ENCODE assay signal across 23 cellular contexts in the genomic region with DNA sequence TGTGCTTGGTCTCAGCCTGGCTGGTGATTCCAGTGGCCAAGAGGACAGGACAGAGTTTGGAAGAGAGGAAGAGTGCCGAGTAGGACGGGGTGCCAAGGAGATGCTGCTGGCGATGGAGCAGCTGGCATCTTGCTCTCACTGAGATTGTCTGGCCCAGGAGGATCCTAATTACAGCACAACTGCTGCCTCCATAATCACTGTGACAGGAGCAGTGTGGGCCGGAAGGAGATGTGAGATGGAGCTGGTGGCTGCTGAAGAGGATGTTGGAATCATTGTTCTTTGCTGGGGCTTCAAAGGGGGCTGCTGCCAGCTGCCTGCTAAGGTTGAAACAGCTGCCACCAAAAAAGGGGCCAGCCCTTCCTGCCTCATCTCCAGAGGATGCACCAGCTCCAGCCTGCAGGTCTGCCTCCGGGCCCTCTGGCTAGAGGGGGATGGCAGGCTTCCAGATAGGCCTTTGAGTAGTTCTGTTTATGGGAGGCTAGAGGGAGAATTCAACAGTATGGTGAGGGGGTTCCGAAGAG.
DNase-seq lines count a peak whose midpoint lies in the region; TF ChIP-seq lines count a peak whose summit lies in the region.
"Had no signal": no experiment of that assay in that cellular context is flagged by ENCODE, and none has a peak within 500 bp of the region (broad histone marks: within the 10 kb centered on the region; RNA-seq: fewer than 3 reads in every experiment).

No MANE protein-coding gene starts in this region.

- H3K14ac ChIP-seq in neuronal stem cell (ENCODE audit: low read length), result no peak overlapping the region

- no peak for TF ChIP-seq CTCF in BE2C (IDR thresholded peaks at IDR 0.05; ENCODE audit: low read depth, low read length)

- peak overlapping the region; percentile 63 for H3K18ac ChIP-seq in neuronal stem cell (ENCODE audit: low read length)

- H3K4me1 ChIP-seq in neuronal stem cell (ENCODE audit: control insufficient read depth in 2 of 2, insufficient read depth in 1 of 2, low read depth in 1 of 2, low read length in 2 of 2) (no peaks in the 10 kb centered on the region), BE2C (no peaks in the 10 kb centered on the region)
- H3K4me1 ChIP-seq: neural progenitor cell, prostate gland, suprapubic skin, upper lobe of right lung had no signal

- no peak overlapping the region for H2BK5ac ChIP-seq in neuronal stem cell (ENCODE audit: low read length)

- no peak overlapping the region for H2BK12ac ChIP-seq in neuronal stem cell (ENCODE audit: low read length)

- H4K91ac ChIP-seq in neuronal stem cell (ENCODE audit: low read depth, low read length, poor library complexity), result no peak overlapping the region

- peak overlapping the region; percentile 30 for H2AFZ ChIP-seq in neuronal stem cell (ENCODE audit: low read length)
- H2AFZ ChIP-seq: hepatocyte, neural progenitor cell had no signal

- H2BK120ac ChIP-seq in neuronal stem cell (ENCODE audit: low read depth, low read length), result no peak overlapping the region

- H3K27me3 ChIP-seq in neuronal stem cell (ENCODE audit: control insufficient read depth in 3 of 3, insufficient read depth in 3 of 3, low read depth in 1 of 3, low read length in 3 of 3) (no peaks in the 10 kb centered on the region), BE2C (no peaks in the 10 kb centered on the region)
- H3K27me3 ChIP-seq: hepatocyte, neural progenitor cell, suprapubic skin, upper lobe of right lung had no signal

- H2AK5ac ChIP-seq in neuronal stem cell (ENCODE audit: low read depth, low read length), result no peak overlapping the region

- H2BK15ac ChIP-seq in neuronal stem cell (ENCODE audit: low read length), result no peak overlapping the region

- H3K23ac ChIP-seq in neuronal stem cell (ENCODE audit: low read depth, low read length, poor library complexity), result no peak overlapping the region

- H4K8ac ChIP-seq in neuronal stem cell (ENCODE audit: low read depth, low read length), result no peak overlapping the region

- WGBS in neuronal stem cell (ENCODE audit: extremely low coverage in 2 of 2, insufficient read length in 2 of 2, insufficient replicate concordance in 1 of 2), 2 donors, result no CpG with 5 or more reads among the region's 6 CpGs

- peak overlapping the region in 1 of 2 donors; percentile 31 for H3K4me3 ChIP-seq in neuronal stem cell (ENCODE audit: low read length in 2 of 2)
- no peak overlapping the region for H3K4me3 ChIP-seq in BE2C (ENCODE audit: low read depth, low read length)
- H3K4me3 ChIP-seq: hepatocyte, neural progenitor cell, prostate gland, suprapubic skin, upper lobe of right lung had no signal

- no peak overlapping the region for H3K9ac ChIP-seq in neuronal stem cell (ENCODE audit: low read depth, low read length, poor library complexity)
- H3K9ac ChIP-seq: neural progenitor cell had no signal

- no peaks in the 10 kb centered on the region for H3K79me1 ChIP-seq in neuronal stem cell (ENCODE audit: low read depth, low read length)

- no peak overlapping the region for H3K4ac ChIP-seq in neuronal stem cell (ENCODE audit: low read length)

- H3K36me3 ChIP-seq in neuronal stem cell (replicated peaks in 1 of 2; ENCODE audit: control insufficient read depth in 2 of 2, insufficient read depth in 2 of 2, low read length in 2 of 2) (no peaks in the 10 kb centered on the region), BE2C (no peaks in the 10 kb centered on the region)
- H3K36me3 ChIP-seq: neural progenitor cell, prostate gland, suprapubic skin, upper lobe of right lung had no signal

- no peak overlapping the region for H3K4me2 ChIP-seq in neuronal stem cell (ENCODE audit: insufficient read depth, low read length, poor library complexity, severe bottlenecking)
- H3K4me2 ChIP-seq: hepatocyte, neural progenitor cell had no signal

- H3K9me3 ChIP-seq in neuronal stem cell (replicated peaks in 1 of 2; ENCODE audit: control insufficient read depth in 2 of 2, insufficient read depth in 1 of 2, low read depth in 1 of 2, low read length in 2 of 2) (no peaks in the 10 kb centered on the region), BE2C (no peaks in the 10 kb centered on the region)
- H3K9me3 ChIP-seq: prostate gland, suprapubic skin, upper lobe of right lung had no signal

- no peak overlapping the region for H3K27ac ChIP-seq in neuronal stem cell (replicated peaks; ENCODE audit: low read length)
- H3K27ac ChIP-seq: 22Rv1, hepatocyte, neural progenitor cell, prostate gland, suprapubic skin, upper lobe of right lung had no signal

- DNase-seq in DMS 273 (lab: John Stamatoyannopoulos, UW; ENCODE audit: unreplicated experiment) (peak; percentile 75), DMS 273 treated with DMSO at 0.1 percent for 48 hours (lab: John Stamatoyannopoulos, UW) (no peak), NCI-H146 (lab: John Stamatoyannopoulos, UW) (peak; percentile 51), NCI-H2196 treated with DMSO at 0.1 percent for 48 hours (lab: John Stamatoyannopoulos, UW; ENCODE audit: unreplicated experiment) (peak; percentile 17), neuronal stem cell (ENCODE audit: low spot score) (no peak), BE2C (no peak), germinal center (ENCODE audit: low spot score) (no peak), DMS114 treated with DMSO at 0.1 percent for 48 hours (lab: John Stamatoyannopoulos, UW; ENCODE audit: unreplicated experiment) (no peak)
- DNase-seq: activated CD4-positive, alpha-beta T cell treated with anti-CD3 and anti-CD28 coated beads, Interleukin-2, amount 10 ng/mL, durations not matched to agents 7 days and 5 days; activated naive CD4-positive, alpha-beta T cell; activated T-cell treated with anti-CD3 and anti-CD28 coated beads, Interleukin-2, amount 50 U/mL, for 4 hours; CD4-positive, CD25-positive, alpha-beta regulatory T cell; left cardiac atrium; NCI-H226; SIG-M5; stimulated activated CD4-positive, alpha-beta T cell treated with anti-CD3 and anti-CD28 coated beads, Interleukin-15, amount 100 ng/mL, for 24 hours; stimulated activated naive CD4-positive, alpha-beta T cell; upper lobe of right lung had no signal

Comparison
In these comparisons a context has a peak if more than half of its experiments do, and no peak if none do; other contexts are left out.
1. DNase-seq: peak in DMS 273 (single experiment), NCI-H146 (single experiment) and NCI-H2196 treated with DMSO at 0.1 percent for 48 hours (single experiment); none in DMS 273 treated with DMSO at 0.1 percent for 48 hours (single experiment), neuronal stem cell (single experiment), BE2C (single experiment), germinal center (single experiment) and DMS114 treated with DMSO at 0.1 percent for 48 hours (single experiment).